1 cellular context compared by ENCODE assay signal in genomic region chr16:75148311-75149195, GRCh38.
TF ChIP-seq lines count a peak whose summit lies in the region.

Gene ZFP1 (plus strand): TSS chr16:75148524. CDS start chr16:75152952, 4,428 bp downstream.

TF ChIP-seq in HepG2, 621 proteins besides CTCF, POLR2A, EP300 and RAD21 (continued from another document and continues in another):
- peak; percentile 89 for TF ChIP-seq PATZ1 (CRISPR knock-in tag; IDR thresholded peaks at IDR 0.05)
- no peak for TF ChIP-seq NBN (conservative IDR thresholded peaks at IDR 0.05)
- TF ChIP-seq TMF1 (CRISPR knock-in tag; IDR thresholded peaks at IDR 0.05; ENCODE audit: low read depth) = peak; percentile 53; the same call in 1 of the 2 replicates
- TF ChIP-seq HOXA9 (CRISPR knock-in tag; IDR thresholded peaks at IDR 0.05; ENCODE audit: borderline replicate concordance) = no peak
- TF ChIP-seq HMG20A (CRISPR knock-in tag; IDR thresholded peaks at IDR 0.05; ENCODE audit: borderline replicate concordance) = no peak; the same call in 1 of the 2 replicates
- TF ChIP-seq MXD3 (CRISPR knock-in tag; IDR thresholded peaks at IDR 0.05) = peak; percentile 91
- no peak; the same call in 1 of the 2 replicates for TF ChIP-seq DDIT3 (CRISPR knock-in tag; IDR thresholded peaks at IDR 0.05)
- peak; percentile 59 for TF ChIP-seq BCL6 (CRISPR knock-in tag; IDR thresholded peaks at IDR 0.05)
- TF ChIP-seq GATA4 (IDR thresholded peaks at IDR 0.05; ENCODE audit: borderline replicate concordance, low read depth) = peak; percentile 64; the same call in 1 of the 2 replicates
- TF ChIP-seq PCBP2 (optimal IDR thresholded peaks at IDR 0.05; ENCODE audit: low read depth, low read length, poor library complexity, severe bottlenecking) = no peak
- peak; percentile 72 for TF ChIP-seq PHF20 (CRISPR knock-in tag; IDR thresholded peaks at IDR 0.05)
- TF ChIP-seq KAT7 (CRISPR knock-in tag; IDR thresholded peaks at IDR 0.05; ENCODE audit: borderline replicate concordance) = peak; percentile 96
- TF ChIP-seq SRY (CRISPR knock-in tag; IDR thresholded peaks at IDR 0.05) = peak; percentile 88
- peak; percentile 70; the same call in 1 of the 2 replicates for TF ChIP-seq ZNF513 (CRISPR knock-in tag; conservative IDR thresholded peaks at IDR 0.05)
- TF ChIP-seq MTERF4 (CRISPR knock-in tag; IDR thresholded peaks at IDR 0.05) = peak; percentile 97
- peak; percentile 83; the same call in 1 of the 2 replicates for TF ChIP-seq TEF (CRISPR knock-in tag; IDR thresholded peaks at IDR 0.05)
- TF ChIP-seq U2AF1 (optimal IDR thresholded peaks at IDR 0.05; ENCODE audit: low read depth, low read length) = peak; percentile 95
- no peak for TF ChIP-seq ZNF841 (CRISPR knock-in tag; IDR thresholded peaks at IDR 0.05; ENCODE audit: borderline replicate concordance)
- TF ChIP-seq ZNF343 (CRISPR knock-in tag; IDR thresholded peaks at IDR 0.05) = 0 out of 2 replicates have a peak, but pooled peaks have one; percentile 45
- no peak; the same call in none of the 2 replicates for TF ChIP-seq SAFB2 (CRISPR knock-in tag; IDR thresholded peaks at IDR 0.05; ENCODE audit: borderline replicate concordance, low read depth)
- no peak for TF ChIP-seq ONECUT2 (CRISPR knock-in tag; IDR thresholded peaks at IDR 0.05)
- TF ChIP-seq FOXM1 (CRISPR knock-in tag; IDR thresholded peaks at IDR 0.05) = no peak
- TF ChIP-seq HOXD1 (CRISPR knock-in tag; IDR thresholded peaks at IDR 0.05) = 0 out of 2 replicates have a peak, but pooled peaks have one; percentile 69
- TF ChIP-seq EZH2 (conservative IDR thresholded peaks at IDR 0.05; ENCODE audit: low read depth, low read length) = no peak
- no peak for TF ChIP-seq ZKSCAN5 (CRISPR knock-in tag; IDR thresholded peaks at IDR 0.05)
- TF ChIP-seq IRF2 (CRISPR knock-in tag; IDR thresholded peaks at IDR 0.05) = peak; percentile 83
- TF ChIP-seq MATR3 (CRISPR knock-in tag; IDR thresholded peaks at IDR 0.05) = no peak; the same call in 1 of the 2 replicates
- TF ChIP-seq HMG20B (CRISPR knock-in tag; conservative IDR thresholded peaks at IDR 0.05) = 0 out of 2 replicates have a peak, but pooled peaks have one; percentile 39
- peak; percentile 93; the same call in 1 of the 2 replicates for TF ChIP-seq ZFP91 (CRISPR knock-in tag; IDR thresholded peaks at IDR 0.05; ENCODE audit: borderline replicate concordance)
- TF ChIP-seq DNMT1 (CRISPR knock-in tag; IDR thresholded peaks at IDR 0.05) = peak; percentile 94
- TF ChIP-seq TBL1XR1 (IDR thresholded peaks at IDR 0.05; ENCODE audit: borderline replicate concordance, low read length, partially characterized antibody) = peak; percentile 31
- TF ChIP-seq PCBP1 (IDR thresholded peaks at IDR 0.05; ENCODE audit: borderline replicate concordance, low read depth, low read length) = 0 out of 2 replicates have a peak, but pooled peaks have one; percentile 46
- TF ChIP-seq IRF1 (CRISPR knock-in tag; IDR thresholded peaks at IDR 0.05; ENCODE audit: low read depth) = no peak
- no peak; the same call in 1 of the 2 replicates for TF ChIP-seq NCOR1 (IDR thresholded peaks at IDR 0.05; ENCODE audit: borderline replicate concordance, low read length)
- TF ChIP-seq ATF7-NPFF (CRISPR knock-in tag; IDR thresholded peaks at IDR 0.05; ENCODE audit: low read depth) = peak; percentile 81
- TF ChIP-seq ARNT2 (CRISPR knock-in tag; IDR thresholded peaks at IDR 0.05; ENCODE audit: low read depth) = peak; percentile 84
- TF ChIP-seq HDAC2 (CRISPR knock-in tag; IDR thresholded peaks at IDR 0.05) = peak; percentile 77
- TF ChIP-seq RFX1 (IDR thresholded peaks at IDR 0.05) = no peak
- no peak for TF ChIP-seq ZNF800 (CRISPR knock-in tag; IDR thresholded peaks at IDR 0.05)
- peak; percentile 80; the same call in 1 of the 2 replicates for TF ChIP-seq KIAA2018 (CRISPR knock-in tag; IDR thresholded peaks at IDR 0.05; ENCODE audit: borderline replicate concordance)
- peak; percentile 68; the same call in 1 of the 2 replicates for TF ChIP-seq RNF2 (conservative IDR thresholded peaks at IDR 0.05; ENCODE audit: low read depth)
